ENCODE assay signal across 12 cellular contexts in genomic region chr2:159396796-159397195, GRCh38.
"Had no signal": no experiment of that assay in that cellular context is flagged by ENCODE, and none has a peak within 500 bp of the region (broad histone marks: within the 10 kb centered on the region; RNA-seq: fewer than 3 reads in every experiment).

No MANE protein-coding gene starts in this region.

- H3K4me3 Mint-ChIP-seq: activated CD4-positive, alpha-beta memory T cell treated with anti-CD3 and anti-CD28 coated beads for 36 hours; activated naive CD8-positive, alpha-beta T cell treated with anti-CD3 and anti-CD28 coated beads for 36 hours; activated T-cell treated with anti-CD3 and anti-CD28 coated beads, Interleukin-2, amount 50 U/mL, for 72 hours; neural progenitor cell had no signal

- H3K27ac Mint-ChIP-seq: activated CD4-positive, alpha-beta memory T cell treated with anti-CD3 and anti-CD28 coated beads for 36 hours; activated naive CD8-positive, alpha-beta T cell treated with anti-CD3 and anti-CD28 coated beads for 36 hours; activated T-cell treated with anti-CD3 and anti-CD28 coated beads, Interleukin-2, amount 50 U/mL, for 72 hours; neural progenitor cell had no signal

- H3K4me2 ChIP-seq: neural progenitor cell had no signal

- H3K9me3 ChIP-seq: pancreas, transverse colon had no signal

- H3K4me3 ChIP-seq: neural progenitor cell, pancreas, transverse colon had no signal

- H3K4me1 Mint-ChIP-seq: activated naive CD8-positive, alpha-beta T cell treated with anti-CD3 and anti-CD28 coated beads for 36 hours; neural progenitor cell had no signal

- DNase-seq: activated CD4-positive, alpha-beta memory T cell treated with anti-CD3 and anti-CD28 coated beads for 36 hours; activated CD8-positive, alpha-beta memory T cell treated with anti-CD3 and anti-CD28 coated beads, Interleukin-2, amount 50 U/mL, for 4 hours; activated gamma-delta T cell treated with Interleukin-2 at 50 U/mL for 16 hours; activated naive CD8-positive, alpha-beta T cell treated with anti-CD3 and anti-CD28 coated beads for 36 hours; activated T-cell treated with anti-CD3 and anti-CD28 coated beads, Interleukin-2, amount 50 U/mL, for 72 hours; hippocampal formation; pancreas; stimulated activated CD4-positive, alpha-beta T cell treated with anti-CD3 and anti-CD28 coated beads, Interleukin-12 subunit alpha, Interleukin-12 subunit beta, amount 100 ng/mL, for 4 hours; stimulated activated naive CD4-positive, alpha-beta T cell; substantia nigra; transverse colon had no signal

- H3K27ac ChIP-seq: neural progenitor cell, pancreas, transverse colon had no signal

- H3K36me3 Mint-ChIP-seq: activated CD4-positive, alpha-beta memory T cell treated with anti-CD3 and anti-CD28 coated beads for 36 hours; activated naive CD8-positive, alpha-beta T cell treated with anti-CD3 and anti-CD28 coated beads for 36 hours had no signal

- H2AFZ ChIP-seq: neural progenitor cell had no signal

- H3K27me3 Mint-ChIP-seq: activated CD4-positive, alpha-beta memory T cell treated with anti-CD3 and anti-CD28 coated beads for 36 hours; activated naive CD8-positive, alpha-beta T cell treated with anti-CD3 and anti-CD28 coated beads for 36 hours had no signal

- H3K4me1 ChIP-seq: pancreas had no signal

- H3K9ac ChIP-seq: neural progenitor cell had no signal

- H3K27me3 ChIP-seq: neural progenitor cell, pancreas, transverse colon had no signal

- H3K9me3 Mint-ChIP-seq: activated CD4-positive, alpha-beta memory T cell treated with anti-CD3 and anti-CD28 coated beads for 36 hours; activated naive CD8-positive, alpha-beta T cell treated with anti-CD3 and anti-CD28 coated beads for 36 hours; activated T-cell treated with anti-CD3 and anti-CD28 coated beads, Interleukin-2, amount 50 U/mL, for 72 hours; neural progenitor cell had no signal
